In genomic region chr12:52331039-52331438, GRCh38 we compare ENCODE assay signal across 27 cellular contexts. TPM values are rescaled to one million over a fixed set of nuclear protein-coding genes. Genes with fewer than 3 reads are reported as not detected.
DNase-seq lines count a peak whose midpoint lies in the region; ATAC-seq, FAIRE-seq and TF ChIP-seq lines count a peak whose summit lies in the region.
"Had no signal": no experiment of that assay in that cellular context is flagged by ENCODE, and none has a peak within 500 bp of the region (broad histone marks: within the 10 kb centered on the region; RNA-seq: fewer than 3 reads in every experiment).

No MANE protein-coding gene starts in this region.

- no peak overlapping the region for H3K27ac ChIP-seq in kidney (ENCODE audit: low read depth in 2 of 2, low read length in 2 of 2)
- H3K27ac ChIP-seq: 22Rv1; BLaER1 treated with 17β-estradiol and CSF1 and Interleukin-3, amounts not matched to agents 10 nM and 100 nM; GM23248 had no signal

- no peak overlapping the region for H3K9ac ChIP-seq in kidney (ENCODE audit: low read length in 2 of 2)
- H3K9ac ChIP-seq: BLaER1 treated with 17β-estradiol and CSF1 and Interleukin-3, amounts not matched to agents 10 nM and 100 nM; GM23248 had no signal

- H3K9me3 ChIP-seq in kidney (ENCODE audit: control insufficient read depth in 1 of 2, low read length in 2 of 2): peaks cover 0 to 3% of the 10 kb centered on the region in 2 donors
- H3K9me3 ChIP-seq: BE2C had no signal

- H3K4me3 ChIP-seq in kidney (ENCODE audit: low read length in 2 of 2): no peak overlapping the region
- H3K4me3 ChIP-seq: BLaER1 treated with 17β-estradiol and CSF1 and Interleukin-3, amounts not matched to agents 10 nM and 100 nM; GM23248 had no signal

- no peaks in the 10 kb centered on the region for H3K4me1 ChIP-seq in kidney (ENCODE audit: control insufficient read depth in 1 of 2, insufficient read depth in 1 of 2, low read depth in 1 of 2, low read length in 2 of 2)
- H3K4me1 ChIP-seq: BE2C had no signal

- no peak for FAIRE-seq in kidney (lab: Jason Lieb, UNC)
- FAIRE-seq: A204.1, D721Med, G401.6, GM12892, GM19239, H1 had no signal

- TF ChIP-seq CTCF in kidney (IDR thresholded peaks at IDR 0.05; ENCODE audit: borderline replicate concordance, extremely low read depth, insufficient read depth): no peak

- ATAC-seq in sciatic nerve (no peak), GM21360 (IDR thresholded peaks at IDR 0.05; ENCODE audit: unreplicated experiment) (no peak), GM18909 (IDR thresholded peaks at IDR 0.05; ENCODE audit: poor library complexity, unreplicated experiment) (no peak)
- ATAC-seq: HCT116 had no signal

- no peaks in the 10 kb centered on the region for H3K36me3 ChIP-seq in kidney (ENCODE audit: control insufficient read depth in 1 of 2, insufficient read depth in 2 of 2, low read length in 2 of 2)
- H3K36me3 ChIP-seq: BE2C; BLaER1 treated with 17β-estradiol and CSF1 and Interleukin-3, amounts not matched to agents 10 nM and 100 nM had no signal

- intact Hi-C loops in kidney (cut with DNase I) (no loop called here), sciatic nerve (cut with DNase I) (no loop called here)

- DNase-seq in activated effector memory CD4-positive, alpha-beta T cell treated with anti-CD3 and anti-CD28 coated beads, Interleukin-2, amount 50 U/mL, for 16 hours: peak; percentile 36
- no peak for DNase-seq in activated effector memory CD4-positive, alpha-beta T cell treated with Interleukin-2 at 50 U/mL for 16 hours
- DNase-seq in kidney (peak; percentile 17), sciatic nerve (ENCODE audit: low spot score) (peak; percentile 14), DMS79 treated with DMSO at 0.1 percent for 48 hours (lab: John Stamatoyannopoulos, UW) (no peak)
- DNase-seq: ACHN; AML-193; BE2C; CD4-positive, alpha-beta T cell; DMS 273 treated with DMSO at 0.1 percent for 48 hours; DMS79; GM23248; H7 had no signal

RNA-seq across cellular contexts. Expression of gene KRT83, which starts 9.8 kb away (rescaled TPM):
- not detected for total RNA-seq in kidney
- polyA plus RNA-seq in kidney (ENCODE audit: insufficient read depth, low read depth, low replicate concordance): not detected
- not detected for total RNA-seq in sciatic nerve
- total RNA-seq: CD4-positive, alpha-beta T cell; CD8-positive, alpha-beta memory T cell; Daoy; GM23248; H1 had no signal
- polyA plus RNA-seq: CD14-positive monocyte; CD8-positive, alpha-beta memory T cell; GM23248; H1 had no signal

RNA-seq across cellular contexts. Expression of gene KRT85, which starts 36.2 kb away (rescaled TPM):
- not detected for total RNA-seq in kidney
- 0.58 TPM for polyA plus RNA-seq in kidney (ENCODE audit: insufficient read depth, low read depth, low replicate concordance)
- not detected for total RNA-seq in sciatic nerve
- total RNA-seq: CD4-positive, alpha-beta T cell; CD8-positive, alpha-beta memory T cell; GM23248; H1; H7 had no signal
- polyA plus RNA-seq: CD14-positive monocyte; CD8-positive, alpha-beta memory T cell; GM23248; H1 had no signal

RNA-seq across cellular contexts. Expression of gene KRT81, which starts 39.7 kb away (rescaled TPM):
- not detected for total RNA-seq in kidney
- polyA plus RNA-seq in kidney (ENCODE audit: insufficient read depth, low read depth, low replicate concordance): not detected
- not detected for total RNA-seq in sciatic nerve
- total RNA-seq: CD4-positive, alpha-beta T cell; CD8-positive, alpha-beta memory T cell; H1; H7 had no signal
- polyA plus RNA-seq: CD14-positive monocyte; CD8-positive, alpha-beta memory T cell; H1 had no signal

RNA-seq across cellular contexts. Expression of gene KRT84, which starts 54.4 kb away (rescaled TPM):
- total RNA-seq in kidney (not detected), sciatic nerve (not detected)
- not detected for polyA plus RNA-seq in kidney (ENCODE audit: insufficient read depth, low read depth, low replicate concordance)
- total RNA-seq: CD4-positive, alpha-beta T cell; CD8-positive, alpha-beta memory T cell; Daoy; GM23248; H1; H7 had no signal
- polyA plus RNA-seq: CD14-positive monocyte; CD8-positive, alpha-beta memory T cell; GM23248; H1 had no signal

RNA-seq across cellular contexts. Expression of gene KRT86, which starts 56.6 kb away (rescaled TPM):
- total RNA-seq in kidney (1.3 TPM), sciatic nerve (0.45 TPM)
- polyA plus RNA-seq in kidney (ENCODE audit: insufficient read depth, low read depth, low replicate concordance): not detected
- total RNA-seq: CD4-positive, alpha-beta T cell; H1; H7 had no signal
- polyA plus RNA-seq: CD14-positive monocyte; CD8-positive, alpha-beta memory T cell had no signal

Comparison
In these comparisons a context has a peak if more than half of its experiments do, and no peak if none do; other contexts are left out.
1. DNase-seq: peak in activated effector memory CD4-positive, alpha-beta T cell treated with anti-CD3 and anti-CD28 coated beads, Interleukin-2, amount 50 U/mL, for 16 hours (single experiment), kidney (single experiment) and sciatic nerve (single experiment); none in activated effector memory CD4-positive, alpha-beta T cell treated with Interleukin-2 at 50 U/mL for 16 hours (single experiment) and DMS79 treated with DMSO at 0.1 percent for 48 hours (single experiment).